ENCODE assay signal across 17 cellular contexts in genomic region chr2:68936462-68936861, GRCh38. TPM values are rescaled to one million over a fixed set of nuclear protein-coding genes. Genes with fewer than 3 reads are reported as not detected.
DNase-seq lines count a peak whose midpoint lies in the region; ATAC-seq, FAIRE-seq and TF ChIP-seq lines count a peak whose summit lies in the region.
"Had no signal": no experiment of that assay in that cellular context is flagged by ENCODE, and none has a peak within 500 bp of the region (broad histone marks: within the 10 kb centered on the region; RNA-seq: fewer than 3 reads in every experiment).

No MANE protein-coding gene starts in this region.

- H3K36me3 ChIP-seq in astrocyte (ENCODE audit: insufficient read depth, low read length) (no peaks in the 10 kb centered on the region), suprapubic skin (no peaks in the 10 kb centered on the region)
- H3K36me3 ChIP-seq: esophagus squamous epithelium, HAP-1 had no signal

- FAIRE-seq in astrocyte (lab: Jason Lieb, UNC): no peak

- peaks cover 47% of the 10 kb centered on the region for H3K27me3 Mint-ChIP-seq in activated CD4-positive, alpha-beta T cell treated with anti-CD3 and anti-CD28 coated beads, Interleukin-2, amount 10 ng/mL, durations not matched to agents 24 days and 14 days
- peaks cover 5% of the 10 kb centered on the region for H3K27me3 Mint-ChIP-seq in astrocyte (ENCODE audit: low read depth, unreplicated experiment)
- H3K27me3 Mint-ChIP-seq: activated naive CD8-positive, alpha-beta T cell treated with anti-CD3 and anti-CD28 coated beads for 36 hours had no signal

- intact Hi-C loops in activated CD4-positive, alpha-beta T cell treated with anti-CD3 and anti-CD28 coated beads, Interleukin-2, amount 10 ng/mL, durations not matched to agents 24 days and 14 days (cut with micrococcal nuclease): no loop called here

- ATAC-seq in HG02759 (IDR thresholded peaks at IDR 0.05; ENCODE audit: unreplicated experiment): no peak

- WGBS in suprapubic skin: 28% methylated on average over 2 of the region's 2 CpGs

- DNase-seq in activated CD4-positive, alpha-beta T cell treated with anti-CD3 and anti-CD28 coated beads, Interleukin-2, amount 10 ng/mL, durations not matched to agents 24 days and 14 days: peak; percentile 41
- no peak for DNase-seq in activated CD4-positive, alpha-beta T cell treated with anti-CD3 and anti-CD28 coated beads for 48 hours
- peak; percentile 65 for DNase-seq in astrocyte (ENCODE audit: low read depth)
- peak; percentile 32 for DNase-seq in fibroblast of villous mesenchyme (ENCODE audit: low read depth)
- no peak for DNase-seq in suprapubic skin (ENCODE audit: low spot score in 2 of 2)
- no peak for DNase-seq in T1000 (lab: John Stamatoyannopoulos, UW)
- no peak for DNase-seq in T-helper 9 cell
- DNase-seq: activated B cell treated with CpG ODN at 0.5 μM for 24 hours; activated naive CD8-positive, alpha-beta T cell treated with anti-CD3 and anti-CD28 coated beads for 36 hours; COR-L47; esophagus squamous epithelium; mesendoderm; nucleus accumbens; stimulated activated CD4-positive, alpha-beta T cell treated with anti-CD3 and anti-CD28 coated beads, Interleukin-12 subunit alpha, Interleukin-12 subunit beta, amount 100 ng/mL, for 4 hours had no signal

- H3K4me3 ChIP-seq in astrocyte (ENCODE audit: insufficient read depth, low read depth, low read length) (no peak overlapping the region), fibroblast of villous mesenchyme (ENCODE audit: low read depth, low read length) (no peak overlapping the region), suprapubic skin (no peak overlapping the region)
- H3K4me3 ChIP-seq: esophagus squamous epithelium, HAP-1 had no signal

- peak overlapping the region; percentile 48 for H2AFZ ChIP-seq in astrocyte (ENCODE audit: low read depth, low read length)

- no peak for TF ChIP-seq POLR2A in suprapubic skin (IDR thresholded peaks at IDR 0.05)

- no peak overlapping the region for H3K27ac Mint-ChIP-seq in activated CD4-positive, alpha-beta T cell treated with anti-CD3 and anti-CD28 coated beads, Interleukin-2, amount 10 ng/mL, durations not matched to agents 24 days and 14 days
- peak overlapping the region; percentile 50 for H3K27ac Mint-ChIP-seq in astrocyte (ENCODE audit: unreplicated experiment)
- H3K27ac Mint-ChIP-seq: activated B cell treated with CpG ODN at 0.5 μM for 24 hours; activated naive CD8-positive, alpha-beta T cell treated with anti-CD3 and anti-CD28 coated beads for 36 hours had no signal

- H3K27ac ChIP-seq in astrocyte (ENCODE audit: low read depth, low read length): peak overlapping the region; percentile 7
- peak overlapping the region; percentile 51 for H3K27ac ChIP-seq in suprapubic skin
- H3K27ac ChIP-seq: 22Rv1 had no signal

- peak overlapping the region; percentile 32 for H3K4me2 ChIP-seq in astrocyte (ENCODE audit: low read length)

- peaks cover 7% of the 10 kb centered on the region for H3K9me3 Mint-ChIP-seq in activated CD4-positive, alpha-beta T cell treated with anti-CD3 and anti-CD28 coated beads, Interleukin-2, amount 10 ng/mL, durations not matched to agents 24 days and 14 days
- H3K9me3 Mint-ChIP-seq in astrocyte (ENCODE audit: unreplicated experiment): peaks cover 3% of the 10 kb centered on the region

- H3K27me3 ChIP-seq in astrocyte (ENCODE audit: insufficient read depth, low read length): no peaks in the 10 kb centered on the region
- no peaks in the 10 kb centered on the region for H3K27me3 ChIP-seq in suprapubic skin
- H3K27me3 ChIP-seq: esophagus squamous epithelium had no signal

- peak overlapping the region; percentile 3 for H3K9ac ChIP-seq in astrocyte (ENCODE audit: low read length)

- H3K9me3 ChIP-seq in astrocyte (ENCODE audit: insufficient read depth, low read depth, low read length): no peaks in the 10 kb centered on the region
- no peaks in the 10 kb centered on the region for H3K9me3 ChIP-seq in suprapubic skin
- H3K9me3 ChIP-seq: esophagus squamous epithelium had no signal

- no peaks in the 10 kb centered on the region for H3K36me3 Mint-ChIP-seq in activated CD4-positive, alpha-beta T cell treated with anti-CD3 and anti-CD28 coated beads, Interleukin-2, amount 10 ng/mL, durations not matched to agents 24 days and 14 days (ENCODE audit: low read depth)
- no peaks in the 10 kb centered on the region for H3K36me3 Mint-ChIP-seq in astrocyte (ENCODE audit: low read depth, unreplicated experiment)
- H3K36me3 Mint-ChIP-seq: activated naive CD8-positive, alpha-beta T cell treated with anti-CD3 and anti-CD28 coated beads for 36 hours had no signal

- no peaks in the 10 kb centered on the region for H4K20me1 ChIP-seq in astrocyte (ENCODE audit: insufficient read depth, low read length)

- H3K79me2 ChIP-seq in astrocyte (ENCODE audit: insufficient read depth, low read length): no peaks in the 10 kb centered on the region

- no peaks in the 10 kb centered on the region for H3K4me1 Mint-ChIP-seq in activated CD4-positive, alpha-beta T cell treated with anti-CD3 and anti-CD28 coated beads, Interleukin-2, amount 10 ng/mL, durations not matched to agents 24 days and 14 days
- peaks cover 19% of the 10 kb centered on the region for H3K4me1 Mint-ChIP-seq in astrocyte (ENCODE audit: low read depth, unreplicated experiment)
- H3K4me1 Mint-ChIP-seq: activated B cell treated with CpG ODN at 0.5 μM for 24 hours; activated naive CD8-positive, alpha-beta T cell treated with anti-CD3 and anti-CD28 coated beads for 36 hours had no signal

- no peak overlapping the region for H3K4me3 Mint-ChIP-seq in activated CD4-positive, alpha-beta T cell treated with anti-CD3 and anti-CD28 coated beads, Interleukin-2, amount 10 ng/mL, durations not matched to agents 24 days and 14 days
- no peak overlapping the region for H3K4me3 Mint-ChIP-seq in astrocyte (ENCODE audit: unreplicated experiment)
- H3K4me3 Mint-ChIP-seq: activated B cell treated with CpG ODN at 0.5 μM for 24 hours; activated naive CD8-positive, alpha-beta T cell treated with anti-CD3 and anti-CD28 coated beads for 36 hours had no signal

- no peak for TF ChIP-seq EP300 in suprapubic skin (IDR thresholded peaks at IDR 0.05)

- TF ChIP-seq CTCF in astrocyte (IDR thresholded peaks at IDR 0.05; ENCODE audit: insufficient read depth, low read depth, low read length) (no peak), fibroblast of villous mesenchyme (IDR thresholded peaks at IDR 0.05; ENCODE audit: insufficient read depth, low read depth, low read length) (no peak), suprapubic skin (IDR thresholded peaks at IDR 0.05) (no peak)

- H3K4me1 ChIP-seq in astrocyte (ENCODE audit: insufficient read depth, low read length): peaks cover 18% of the 10 kb centered on the region
- peaks cover 20% of the 10 kb centered on the region for H3K4me1 ChIP-seq in suprapubic skin
- H3K4me1 ChIP-seq: HAP-1 had no signal

RNA-seq across cellular contexts. Expression of gene GKN2, which starts 16.2 kb away (rescaled TPM):
- not detected in 2 replicates for total RNA-seq in activated CD4-positive, alpha-beta T cell treated with anti-CD3 and anti-CD28 coated beads, Interleukin-2, amount 10 ng/mL, durations not matched to agents 24 days and 14 days
- total RNA-seq in astrocyte (not detected in 2 replicates), fibroblast of villous mesenchyme (not detected in 2 replicates), suprapubic skin (not detected)
- total RNA-seq: activated B cell treated with CpG ODN at 0.5 μM for 24 hours; activated naive CD8-positive, alpha-beta T cell treated with anti-CD3 and anti-CD28 coated beads for 36 hours; esophagus squamous epithelium had no signal

RNA-seq across cellular contexts. Expression of gene GKN1, which starts 38.0 kb away (rescaled TPM):
- total RNA-seq in activated CD4-positive, alpha-beta T cell treated with anti-CD3 and anti-CD28 coated beads, Interleukin-2, amount 10 ng/mL, durations not matched to agents 24 days and 14 days: not detected in 2 replicates
- not detected in 2 replicates for total RNA-seq in astrocyte
- under 0.01 and 0.32 TPM in 2 replicates for total RNA-seq in fibroblast of villous mesenchyme
- not detected for total RNA-seq in suprapubic skin
- total RNA-seq: activated B cell treated with CpG ODN at 0.5 μM for 24 hours; activated naive CD8-positive, alpha-beta T cell treated with anti-CD3 and anti-CD28 coated beads for 36 hours had no signal

Comparison
In these comparisons a context has a peak if more than half of its experiments do, and no peak if none do; other contexts are left out.
1. DNase-seq: peak in activated CD4-positive, alpha-beta T cell treated with anti-CD3 and anti-CD28 coated beads, Interleukin-2, amount 10 ng/mL, durations not matched to agents 24 days and 14 days (single experiment), astrocyte (single experiment) and fibroblast of villous mesenchyme (single experiment); none in activated CD4-positive, alpha-beta T cell treated with anti-CD3 and anti-CD28 coated beads for 48 hours (single experiment), suprapubic skin (0 of 2), T1000 (single experiment) and T-helper 9 cell (single experiment).